Comparison of ENCODE assay signal across 9 cellular contexts in genomic region chr5:149320791-149321330, GRCh38. TPM values are rescaled to one million over a fixed set of nuclear protein-coding genes. Genes with fewer than 3 reads are reported as not detected.
DNase-seq lines count a peak whose midpoint lies in the region; ATAC-seq and TF ChIP-seq lines count a peak whose summit lies in the region.
"Had no signal": no experiment of that assay in that cellular context is flagged by ENCODE, and none has a peak within 500 bp of the region (broad histone marks: within the 10 kb centered on the region; RNA-seq: fewer than 3 reads in every experiment).

No MANE protein-coding gene starts in this region.

- ATAC-seq in left ventricle myocardium superior (peak; percentile 91), GM21786 (IDR thresholded peaks at IDR 0.05; ENCODE audit: unreplicated experiment) (no peak)

- CTCF ChIA-PET in Calu3 (lab: Charles Lee), result interaction anchor here (0.6 to 2.1 kb wide), 9 partner anchors 15 to 1175 kb away, joined by 3 to 11 read pairs (median 4); partner anchors contain the start of genes GRPEL2 and PCYOX1L

- no peak overlapping the region for H3K4me3 ChIP-seq in coronary artery
- H3K4me3 ChIP-seq: ascending aorta had no signal

- H3K9me3 Mint-ChIP-seq in Calu3 (ENCODE audit: low read depth, unreplicated experiment), result no peaks in the 10 kb centered on the region

- H3K4me1 Mint-ChIP-seq in Calu3 (ENCODE audit: low read depth, unreplicated experiment), result peaks cover 15% of the 10 kb centered on the region

- H3K27ac Mint-ChIP-seq in Calu3 (ENCODE audit: unreplicated experiment), result peak overlapping the region; percentile 86

- intact Hi-C loops in Calu3 (cut with micrococcal nuclease; ENCODE audit: unreplicated experiment) (no loop called here), left ventricle myocardium superior (cut with micrococcal nuclease) (no loop called here)

- no peaks in the 10 kb centered on the region for H3K27me3 Mint-ChIP-seq in Calu3 (ENCODE audit: unreplicated experiment)

- BruUV-seq in Calu3 (replicated peaks; lab: Mats Ljungman, UMichigan), result no TSS peak

- peak overlapping the region in 1 of 2 donors; percentile 10 for H3K27ac ChIP-seq in coronary artery

- DNase-seq in Calu3, result peak; percentile 93
- peak; percentile 90 for DNase-seq in NCI-H2029 (lab: John Stamatoyannopoulos, UW)
- DNase-seq in amniotic epithelial cell (ENCODE audit: low read depth), result peak; percentile 97
- peak; percentile 93 for DNase-seq in left ventricle myocardium superior
- DNase-seq in renal cortical epithelial cell (ENCODE audit: low read depth), result peak; percentile 98
- no peak for DNase-seq in coronary artery (ENCODE audit: low spot score)
- no peak for DNase-seq in mesenteric fat pad (ENCODE audit: low spot score)

- peaks cover 5% of the 10 kb centered on the region for H3K36me3 Mint-ChIP-seq in Calu3 (ENCODE audit: insufficient read depth, unreplicated experiment)

- H3K4me3 Mint-ChIP-seq in Calu3 (ENCODE audit: low read depth, unreplicated experiment), result no peak overlapping the region

- TF ChIP-seq CTCF in Calu3 (IDR thresholded peaks at IDR 0.05; ENCODE audit: unreplicated experiment), result no peak
- no peak for TF ChIP-seq CTCF in coronary artery (IDR thresholded peaks at IDR 0.05)

RNA-seq across cellular contexts. Expression of gene GRPEL2, which starts 24.4 kb away (rescaled TPM):
- total RNA-seq in Calu3 (2022), result 28.2 and 31.0 TPM in 2 replicates
- total RNA-seq in left ventricle myocardium superior, result 8.9 TPM
- 16.0 and 27.6 TPM in 2 replicates for total RNA-seq in renal cortical epithelial cell
- total RNA-seq in mesenteric fat pad, result 22.7 TPM

RNA-seq across cellular contexts. Expression of gene PCYOX1L, which starts 37.0 kb away (rescaled TPM):
- 29.2 and 29.9 TPM in 2 replicates for total RNA-seq in Calu3 (2022)
- 2.6 TPM for total RNA-seq in left ventricle myocardium superior
- 4.9 and 5.0 TPM in 2 replicates for total RNA-seq in renal cortical epithelial cell
- 1.9 TPM for total RNA-seq in mesenteric fat pad

RNA-seq across cellular contexts. Expression of gene AFAP1L1, which starts 49.2 kb away (rescaled TPM):
- total RNA-seq in Calu3 (2022) (7.8 and 10.3 TPM in 2 replicates), left ventricle myocardium superior (48.9 TPM), renal cortical epithelial cell (21.9 and 30.0 TPM in 2 replicates), mesenteric fat pad (49.3 TPM)

RNA-seq across cellular contexts. Expression of gene IL17B, which starts 58.2 kb away (rescaled TPM):
- total RNA-seq in Calu3 (2022) (not detected in 2 replicates), left ventricle myocardium superior (not detected), renal cortical epithelial cell (not detected in 2 replicates), mesenteric fat pad (not detected)

Comparison
In these comparisons a context has a peak if more than half of its experiments do, and no peak if none do; other contexts are left out.
1. DNase-seq: peak in Calu3 (single experiment), NCI-H2029 (single experiment), amniotic epithelial cell (single experiment), left ventricle myocardium superior (single experiment) and renal cortical epithelial cell (single experiment); none in coronary artery (single experiment) and mesenteric fat pad (single experiment).